In the genomic region with DNA sequence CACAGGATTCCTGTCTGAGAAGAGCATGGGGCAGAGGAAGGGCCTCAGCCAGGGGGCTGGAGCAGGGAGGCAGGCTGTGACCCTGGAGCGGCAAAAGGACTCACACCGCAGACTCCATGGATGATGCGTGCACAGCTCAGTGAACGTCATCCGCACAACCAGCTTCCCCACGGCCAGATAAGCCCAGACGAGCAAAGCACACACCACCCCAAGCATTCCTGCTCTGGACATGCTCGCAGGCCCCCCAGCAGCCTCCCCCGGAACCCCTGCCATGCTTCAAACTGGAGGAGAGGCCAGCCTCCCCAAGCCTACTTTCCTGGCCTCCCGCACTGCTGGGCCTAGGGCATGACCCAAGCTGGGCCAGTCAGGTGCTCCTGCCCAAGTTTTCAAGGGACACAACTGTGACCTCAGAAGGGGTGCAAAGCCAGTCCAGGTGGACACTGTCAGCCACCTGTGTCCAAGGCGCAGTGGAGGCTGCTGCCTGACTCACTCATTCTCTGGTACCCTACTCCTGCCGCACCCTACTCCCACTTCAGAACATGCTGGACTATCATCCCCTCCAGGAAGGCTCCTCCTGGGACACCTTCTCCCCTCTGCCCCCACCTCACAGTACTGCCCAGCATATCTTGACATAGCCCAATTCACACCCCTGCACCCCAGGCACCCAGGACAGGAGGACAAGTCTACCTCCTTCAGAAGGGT, we compare ENCODE assay signal across 11 cellular contexts. TPM values are rescaled to one million over a fixed set of nuclear protein-coding genes. Genes with fewer than 3 reads are reported as not detected.
DNase-seq lines count a peak whose midpoint lies in the region; TF ChIP-seq lines count a peak whose summit lies in the region.
"Had no signal": no experiment of that assay in that cellular context is flagged by ENCODE, and none has a peak within 500 bp of the region (broad histone marks: within the 10 kb centered on the region; RNA-seq: fewer than 3 reads in every experiment).

No MANE protein-coding gene starts in this region.

- peak overlapping the region; percentile 47 for H3K4me2 ChIP-seq in mesenchymal stem cell (ENCODE audit: low read length, poor library complexity, severe bottlenecking)

- peaks cover 47% of the 10 kb centered on the region for H3K4me1 ChIP-seq in HUES64 (ENCODE audit: insufficient read depth, low read length)
- peaks cover 77% of the 10 kb centered on the region for H3K4me1 ChIP-seq in mesenchymal stem cell (ENCODE audit: control insufficient read depth, insufficient read depth, low read depth, low read length)

- H2BK5ac ChIP-seq in mesenchymal stem cell (ENCODE audit: low read depth, low read length, poor library complexity, severe bottlenecking) = peak overlapping the region; percentile 96

- peak overlapping the region; percentile 97 for H2BK15ac ChIP-seq in mesenchymal stem cell (ENCODE audit: low read depth, poor library complexity, severe bottlenecking)

- peak overlapping the region; percentile 99 for H4K91ac ChIP-seq in mesenchymal stem cell (ENCODE audit: low read length)

- H3K18ac ChIP-seq in mesenchymal stem cell (ENCODE audit: low read depth in 1 of 2, low read length in 2 of 2) = peak overlapping the region; percentile 85 to 96

- no peak for DNase-seq in coronary artery (ENCODE audit: low spot score)
- DNase-seq in mesenchymal stem cell = peak; percentile 93
- DNase-seq in superior temporal gyrus (ENCODE audit: extremely low spot score) = peak; percentile 41
- no peak for DNase-seq in OCI-M2 (lab: John Stamatoyannopoulos, UW; ENCODE audit: unreplicated experiment)
- DNase-seq in GOT3 (lab: John Stamatoyannopoulos, UW) = no peak
- DNase-seq in ureter (ENCODE audit: low spot score) = no peak
- DNase-seq in NK-92 treated with Interleukin-12 subunit alpha and Interleukin-12 subunit beta, amount 100 ng/mL, for 24 hours (lab: John Stamatoyannopoulos, UW) = no peak
- DNase-seq: activated CD4-positive, alpha-beta T cell treated with anti-CD3 and anti-CD28 coated beads for 1 hour; NCI-H1436 had no signal

- H3K9me3 ChIP-seq in HUES64 (ENCODE audit: insufficient read depth, low read depth, low read length) = no peaks in the 10 kb centered on the region
- H3K9me3 ChIP-seq in mesenchymal stem cell (ENCODE audit: control insufficient read depth, low read length) = no peaks in the 10 kb centered on the region

- H3K79me1 ChIP-seq in mesenchymal stem cell (replicated peaks; ENCODE audit: low read length, poor library complexity, severe bottlenecking) = no peaks in the 10 kb centered on the region

- peak overlapping the region in 1 of 2 experiments; percentile 53 for H3K23ac ChIP-seq in mesenchymal stem cell (ENCODE audit: low read length in 2 of 2)

- H4K8ac ChIP-seq in mesenchymal stem cell (ENCODE audit: low read length) = peak overlapping the region; percentile 77

- H3K27ac ChIP-seq in HUES64 (ENCODE audit: low read depth, low read length) = peak overlapping the region; percentile 76
- peak overlapping the region; percentile 94 to 98 for H3K27ac ChIP-seq in coronary artery
- peak overlapping the region; percentile 99 for H3K27ac ChIP-seq in mesenchymal stem cell (ENCODE audit: low read length, poor library complexity, severe bottlenecking)

- H3K36me3 ChIP-seq in HUES64 (ENCODE audit: insufficient read depth, low read length) (peaks cover 17% of the 10 kb centered on the region), mesenchymal stem cell (ENCODE audit: control insufficient read depth in 1 of 2, insufficient read depth in 2 of 2, low read depth in 1 of 2, low read length in 2 of 2) (peaks cover 9 to 67% of the 10 kb centered on the region in 2 experiments)

- peak overlapping the region; percentile 97 for H2BK120ac ChIP-seq in mesenchymal stem cell (ENCODE audit: low read depth, low read length)

- H3K4me3 ChIP-seq in HUES64 (ENCODE audit: low read length) (no peak overlapping the region), coronary artery (peak overlapping the region; percentile 88), mesenchymal stem cell (ENCODE audit: insufficient read depth in 1 of 2, low read depth in 1 of 2, low read length in 2 of 2) (peak overlapping the region in 1 of 2 experiments; percentile 30)

- TF ChIP-seq CTCF in coronary artery (IDR thresholded peaks at IDR 0.05) = no peak

- peak overlapping the region; percentile 99 for H2AK5ac ChIP-seq in mesenchymal stem cell (ENCODE audit: low read length, severe bottlenecking)

- H3K9ac ChIP-seq in HUES64 (ENCODE audit: low read depth, low read length) (peak overlapping the region; percentile 76; the same call in 1 of the 2 replicates), mesenchymal stem cell (ENCODE audit: low read length) (peak overlapping the region; percentile 88)

- H2AFZ ChIP-seq in mesenchymal stem cell (ENCODE audit: low read depth, low read length) = no peak overlapping the region

- H3K14ac ChIP-seq in mesenchymal stem cell (ENCODE audit: low read length in 2 of 2) = peak overlapping the region in 1 of 2 experiments; percentile 91

- H2BK12ac ChIP-seq in mesenchymal stem cell (ENCODE audit: low read length in 2 of 2) = peak overlapping the region; percentile 91 to 97

- peak overlapping the region; percentile 90 to 96 for H3K4ac ChIP-seq in mesenchymal stem cell (ENCODE audit: low read depth in 1 of 2, low read length in 2 of 2)

- H3K27me3 ChIP-seq in HUES64 (ENCODE audit: insufficient read depth, low read length) (no peaks in the 10 kb centered on the region), mesenchymal stem cell (ENCODE audit: control insufficient read depth in 1 of 2, insufficient read depth in 1 of 2, low read length in 2 of 2) (no peaks in the 10 kb centered on the region)

- 89% methylated on average over 12 of the region's 12 CpGs for WGBS in HUES64
- WGBS in mesenchymal stem cell = 36% methylated on average over 12 of the region's 12 CpGs

RNA-seq across cellular contexts. Expression of a gene that starts 4.8 kb away (rescaled TPM):
- 43.7 TPM for polyA plus RNA-seq in HUES64 (2013, experiment 1 of 2)
- 40.2 TPM for polyA plus RNA-seq in HUES64 (2013, experiment 2 of 2)
- 169 TPM for polyA plus RNA-seq in mesenchymal stem cell (2013, experiment 1 of 2)
- 176 TPM for polyA plus RNA-seq in mesenchymal stem cell (2013, experiment 2 of 2)
- total RNA-seq in ureter = 81.8 TPM

RNA-seq across cellular contexts. Expression of a gene that starts 27.9 kb away (rescaled TPM):
- not detected for polyA plus RNA-seq in HUES64 (2013, experiment 1 of 2)
- polyA plus RNA-seq in HUES64 (2013, experiment 2 of 2) = not detected
- not detected for polyA plus RNA-seq in mesenchymal stem cell (2013, experiment 1 of 2)
- polyA plus RNA-seq in mesenchymal stem cell (2013, experiment 2 of 2) = not detected
- not detected for total RNA-seq in ureter
- total RNA-seq: glomerular endothelial cell had no signal

RNA-seq across cellular contexts. Expression of a gene that starts 39.7 kb away (rescaled TPM):
- not detected for polyA plus RNA-seq in HUES64 (2013, experiment 1 of 2)
- polyA plus RNA-seq in HUES64 (2013, experiment 2 of 2) = not detected
- polyA plus RNA-seq in mesenchymal stem cell (2013, experiment 1 of 2) = not detected
- not detected for polyA plus RNA-seq in mesenchymal stem cell (2013, experiment 2 of 2)
- not detected for total RNA-seq in ureter
- total RNA-seq: glomerular endothelial cell had no signal

Comparison
In these comparisons a context has a peak if more than half of its experiments do, and no peak if none do; other contexts are left out.
1. DNase-seq: peak in mesenchymal stem cell (single experiment) and superior temporal gyrus (single experiment); none in coronary artery (single experiment), OCI-M2 (single experiment), GOT3 (single experiment), ureter (single experiment) and NK-92 treated with Interleukin-12 subunit alpha and Interleukin-12 subunit beta, amount 100 ng/mL, for 24 hours (single experiment).
2. Peak in every context shown above with its lines, with median percentiles within 50 percentile points of each other: H3K27ac ChIP-seq.